ENCODE assay signal across 1 cellular context in genomic region chr4:78662661-78663060, GRCh38.
TF ChIP-seq lines count a peak whose summit lies in the region.

No MANE protein-coding gene starts in this region.

TF ChIP-seq in K562, 482 proteins besides CTCF, POLR2A, EP300 and RAD21 (continued from another document):
- TF ChIP-seq, protein P1, sequence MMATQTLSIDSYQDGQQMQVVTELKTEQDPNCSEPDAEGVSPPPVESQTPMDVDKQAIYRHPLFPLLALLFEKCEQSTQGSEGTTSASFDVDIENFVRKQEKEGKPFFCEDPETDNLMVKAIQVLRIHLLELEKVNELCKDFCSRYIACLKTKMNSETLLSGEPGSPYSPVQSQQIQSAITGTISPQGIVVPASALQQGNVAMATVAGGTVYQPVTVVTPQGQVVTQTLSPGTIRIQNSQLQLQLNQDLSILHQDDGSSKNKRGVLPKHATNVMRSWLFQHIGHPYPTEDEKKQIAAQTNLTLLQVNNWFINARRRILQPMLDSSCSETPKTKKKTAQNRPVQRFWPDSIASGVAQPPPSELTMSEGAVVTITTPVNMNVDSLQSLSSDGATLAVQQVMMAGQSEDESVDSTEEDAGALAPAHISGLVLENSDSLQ (IDR thresholded peaks at IDR 0.05) = no peak
- TF ChIP-seq C11orf30 (IDR thresholded peaks at IDR 0.05; ENCODE audit: low read depth) = peak; percentile 95
